Comparison of ENCODE assay signal across 8 cellular contexts in the genomic region with DNA sequence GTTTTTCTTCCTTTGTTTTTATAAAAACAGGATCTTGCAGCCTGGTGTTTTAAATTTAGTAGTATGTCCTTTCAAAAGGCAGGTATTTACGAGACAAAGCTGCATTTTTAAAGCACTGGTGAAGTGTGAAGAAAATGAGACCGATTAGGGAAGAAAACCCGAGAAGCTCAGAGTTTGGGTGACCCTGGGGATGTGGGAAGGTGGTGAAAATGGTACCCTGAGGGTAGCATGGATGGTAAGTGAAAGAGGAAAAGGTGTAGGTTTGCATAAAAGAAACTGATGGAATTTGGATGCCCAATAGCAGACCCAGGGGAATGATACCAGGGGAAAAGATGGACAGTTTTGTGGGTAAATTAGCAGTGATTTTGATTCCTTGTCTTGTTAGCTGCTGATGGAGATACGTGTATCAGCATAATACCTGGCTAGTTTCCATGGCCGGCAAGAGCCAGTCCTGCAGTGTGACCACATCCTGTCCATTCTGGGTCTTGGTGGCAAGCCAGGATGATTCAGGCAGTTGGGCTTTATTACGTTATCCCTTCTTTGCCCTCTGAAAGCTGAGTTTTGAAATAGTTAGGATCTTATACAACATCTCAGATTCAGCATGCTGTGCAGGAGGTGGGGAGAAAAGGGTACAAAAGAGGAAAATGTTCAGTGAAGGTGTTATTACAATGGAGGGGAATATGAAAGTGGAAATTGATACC. TPM values are rescaled to one million over a fixed set of nuclear protein-coding genes. Genes with fewer than 3 reads are reported as not detected.
DNase-seq lines count a peak whose midpoint lies in the region; ATAC-seq and TF ChIP-seq lines count a peak whose summit lies in the region.

No MANE protein-coding gene starts in this region.

- H3K4me3 ChIP-seq in GM08714 (ENCODE audit: low read length): peak overlapping the region; percentile 20; the same call in 1 of the 2 replicates

- DNase-seq in NCI-H226: peak; percentile 97
- DNase-seq in cerebellum (ENCODE audit: low spot score): peak; percentile 90
- no peak for DNase-seq in mesothelial cell of epicardium (ENCODE audit: low spot score in 2 of 2, unreplicated experiment in 2 of 2)
- DNase-seq in activated CD4-positive, alpha-beta T cell treated with anti-CD3 and anti-CD28 coated beads for 1 hour: no peak
- no peak for DNase-seq in NCI-H146 treated with DMSO at 0.1 percent for 48 hours (lab: John Stamatoyannopoulos, UW; ENCODE audit: unreplicated experiment)

- TF ChIP-seq CTCF in mesothelial cell of epicardium (IDR thresholded peaks at IDR 0.05; ENCODE audit: unreplicated experiment): no peak

- peak overlapping the region; percentile 69 for H3K27ac Mint-ChIP-seq in mesothelial cell of epicardium

- H3K27me3 Mint-ChIP-seq in mesothelial cell of epicardium (ENCODE audit: low read depth): no peaks in the 10 kb centered on the region

- no peaks in the 10 kb centered on the region for H3K9me3 Mint-ChIP-seq in mesothelial cell of epicardium

- H3K4me1 Mint-ChIP-seq in mesothelial cell of epicardium: peaks cover 16% of the 10 kb centered on the region

- no peak for ATAC-seq in GM19397 (IDR thresholded peaks at IDR 0.05; ENCODE audit: unreplicated experiment)
- no peak for ATAC-seq in HG03280 (IDR thresholded peaks at IDR 0.05; ENCODE audit: unreplicated experiment)

- H3K36me3 Mint-ChIP-seq in mesothelial cell of epicardium: peaks cover 8% of the 10 kb centered on the region

- no peak overlapping the region for H3K4me3 Mint-ChIP-seq in mesothelial cell of epicardium

RNA-seq across cellular contexts. Expression of a gene that starts 8.9 kb away (rescaled TPM):
- total RNA-seq in cerebellum (124 TPM), mesothelial cell of epicardium (36.9 to 40.9 TPM (median 38.6 TPM) in 3 replicates)

Comparison
In these comparisons a context has a peak if more than half of its experiments do, and no peak if none do; other contexts are left out.
1. DNase-seq: peak in NCI-H226 (single experiment) and cerebellum (single experiment); none in mesothelial cell of epicardium (0 of 2), activated CD4-positive, alpha-beta T cell treated with anti-CD3 and anti-CD28 coated beads for 1 hour (single experiment) and NCI-H146 treated with DMSO at 0.1 percent for 48 hours (single experiment).